ENCODE assay signal across 18 cellular contexts in the genomic region with DNA sequence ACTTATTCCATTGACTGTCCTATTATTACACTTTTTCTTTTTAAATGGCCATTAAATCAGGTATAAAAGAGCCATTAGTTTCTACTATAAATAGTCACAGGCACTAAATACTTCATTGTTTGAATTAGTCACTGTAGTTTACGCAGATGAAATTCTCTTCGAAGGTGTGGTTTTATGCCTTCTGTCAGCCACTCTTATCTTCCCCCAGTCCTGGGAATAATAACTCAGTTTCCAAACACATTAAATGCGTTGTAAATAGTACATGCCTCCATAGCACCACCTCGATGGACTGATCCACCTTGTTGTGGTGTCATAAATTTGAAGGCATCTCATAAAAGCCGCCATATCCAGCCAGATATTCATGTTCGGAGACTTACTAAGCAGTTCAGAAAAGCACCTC.
A peak's percentile ranks its signal among the peaks of the same experiment; 100 is the strongest.
DNase-seq lines count a peak whose midpoint lies in the region; ATAC-seq and TF ChIP-seq lines count a peak whose summit lies in the region.
"Had no signal": no experiment of that assay in that cellular context is flagged by ENCODE, and none has a peak within 500 bp of the region (broad histone marks: within the 10 kb centered on the region; RNA-seq: fewer than 3 reads in every experiment).

No MANE protein-coding gene starts in this region.

- WGBS in SK-N-SH (ENCODE audit: low lambda C conversion rate) = 67% methylated on average over 6 of the region's 6 CpGs

- no peak overlapping the region for H3K4me3 ChIP-seq in SK-N-SH (ENCODE audit: low read depth in 2 of 2, low read length in 1 of 2)
- H3K4me3 ChIP-seq: A549, BLaER1, GM23338 had no signal

- no peaks in the 10 kb centered on the region for H3K79me2 ChIP-seq in SK-N-SH (ENCODE audit: insufficient read depth)

- no peaks in the 10 kb centered on the region for H3K27me3 ChIP-seq in SK-N-SH (ENCODE audit: insufficient read depth)
- H3K27me3 ChIP-seq: BLaER1 had no signal

- DNase-seq in NCI-H748 (lab: John Stamatoyannopoulos, UW; ENCODE audit: unreplicated experiment) (peak; percentile 37), NCI-H748 treated with DMSO at 0.1 percent for 48 hours (lab: John Stamatoyannopoulos, UW) (no peak), SW480 (ENCODE audit: low spot score) (peak; percentile 52), left colon (no peak), RPMI8226 (no peak), SK-N-SH (no peak), NCI-H226 (no peak)
- DNase-seq: Calu3; CD4-positive, alpha-beta memory T cell; DMS79 treated with DMSO at 0.1 percent for 48 hours; GF-D8; HCEC 1CT; HFFc6 had no signal

- intact Hi-C loops in left colon (cut with DNase I, micrococcal nuclease) = no loop called here

- ATAC-seq in left colon = peak; percentile 50
- no peak for ATAC-seq in HG02571 (IDR thresholded peaks at IDR 0.05; ENCODE audit: unreplicated experiment)
- ATAC-seq: A549, GM23338 had no signal

- no peaks in the 10 kb centered on the region for H3K9me2 ChIP-seq in SK-N-SH

- H3K27ac ChIP-seq in SK-N-SH (ENCODE audit: low read depth in 2 of 2, low read length in 1 of 2) = no peak overlapping the region
- H3K27ac ChIP-seq: 22Rv1, A549, BLaER1 had no signal

- TF ChIP-seq EP300 in SK-N-SH (IDR thresholded peaks at IDR 0.05; ENCODE audit: borderline replicate concordance in 1 of 2, low read depth in 1 of 2, low read length in 1 of 2) = no peak

- H3K36me3 ChIP-seq in SK-N-SH (replicated peaks in 1 of 2; ENCODE audit: control insufficient read depth in 1 of 2, insufficient read depth in 2 of 2, low read length in 1 of 2) = no peaks in the 10 kb centered on the region
- H3K36me3 ChIP-seq: BLaER1 had no signal

- no peak overlapping the region for H3K9ac ChIP-seq in SK-N-SH
- H3K9ac ChIP-seq: BLaER1 had no signal

- no peak overlapping the region for H3K4me2 ChIP-seq in SK-N-SH
- H3K4me2 ChIP-seq: A549, BLaER1, GM23338 had no signal

- TF ChIP-seq CTCF in SK-N-SH (IDR thresholded peaks at IDR 0.05) = no peak

- H3F3A ChIP-seq in SK-N-SH (replicated peaks; ENCODE audit: insufficient read depth) = no peaks in the 10 kb centered on the region

- H4K20me1 ChIP-seq in SK-N-SH (ENCODE audit: insufficient read depth) = no peaks in the 10 kb centered on the region
- H4K20me1 ChIP-seq: BLaER1 had no signal

- H3K9me3 ChIP-seq in SK-N-SH = no peaks in the 10 kb centered on the region
- H3K9me3 ChIP-seq: A549, BLaER1 had no signal

- CTCF ChIA-PET in SK-N-SH (lab: Yijun Ruan, JAX) = no interaction called here

- no peak for TF ChIP-seq RAD21 in SK-N-SH (IDR thresholded peaks at IDR 0.05; ENCODE audit: low read length)

- H3K4me1 ChIP-seq in SK-N-SH (ENCODE audit: control insufficient read depth in 1 of 2, insufficient read depth in 2 of 2, low read depth in 1 of 2, low read length in 1 of 2) = peaks cover 3 to 7% of the 10 kb centered on the region in 2 experiments; a peak in 3 of 4 replicates
- H3K4me1 ChIP-seq: BLaER1 had no signal

- H2AFZ ChIP-seq in SK-N-SH (ENCODE audit: low read depth) = no peak overlapping the region

- POLR2A ChIA-PET in SK-N-SH (lab: Yijun Ruan, JAX) = no interaction called here

TF ChIP-seq in SK-N-SH, 30 proteins besides CTCF, POLR2A, EP300 and RAD21:
- no peak for TF ChIP-seq IRF3 (IDR thresholded peaks at IDR 0.05; ENCODE audit: low read depth, low read length)
- TF ChIP-seq RCOR1 (IDR thresholded peaks at IDR 0.05; ENCODE audit: low read length) = no peak
- no peak for TF ChIP-seq NRF1 (IDR thresholded peaks at IDR 0.05; ENCODE audit: low read depth, low read length)
- no peak for TF ChIP-seq CHD2 (IDR thresholded peaks at IDR 0.05; ENCODE audit: low read length, partially characterized antibody)
- no peak for TF ChIP-seq PBX3 (IDR thresholded peaks at IDR 0.05)
- TF ChIP-seq NFIC (IDR thresholded peaks at IDR 0.05; ENCODE audit: borderline replicate concordance) = no peak
- TF ChIP-seq, protein P1, sequence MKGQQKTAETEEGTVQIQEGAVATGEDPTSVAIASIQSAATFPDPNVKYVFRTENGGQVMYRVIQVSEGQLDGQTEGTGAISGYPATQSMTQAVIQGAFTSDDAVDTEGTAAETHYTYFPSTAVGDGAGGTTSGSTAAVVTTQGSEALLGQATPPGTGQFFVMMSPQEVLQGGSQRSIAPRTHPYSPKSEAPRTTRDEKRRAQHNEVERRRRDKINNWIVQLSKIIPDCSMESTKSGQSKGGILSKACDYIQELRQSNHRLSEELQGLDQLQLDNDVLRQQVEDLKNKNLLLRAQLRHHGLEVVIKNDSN (IDR thresholded peaks at IDR 0.05; ENCODE audit: borderline replicate concordance, low read depth) = no peak
- no peak for TF ChIP-seq YY1 (IDR thresholded peaks at IDR 0.05; ENCODE audit: low read depth)
- TF ChIP-seq, protein P2, sequence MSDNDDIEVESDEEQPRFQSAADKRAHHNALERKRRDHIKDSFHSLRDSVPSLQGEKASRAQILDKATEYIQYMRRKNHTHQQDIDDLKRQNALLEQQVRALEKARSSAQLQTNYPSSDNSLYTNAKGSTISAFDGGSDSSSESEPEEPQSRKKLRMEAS (IDR thresholded peaks at IDR 0.05; ENCODE audit: low read depth) = no peak
- TF ChIP-seq SMC3 (IDR thresholded peaks at IDR 0.05; ENCODE audit: low read depth, low read length) = no peak
- TF ChIP-seq EZH2phosphoT487 (IDR thresholded peaks at IDR 0.05; ENCODE audit: borderline replicate concordance, low read depth) = no peak
- TF ChIP-seq TCF12 (IDR thresholded peaks at IDR 0.05) = no peak

Comparison
In these comparisons a context has a peak if more than half of its experiments do, and no peak if none do; other contexts are left out.
1. DNase-seq: peak in NCI-H748 (single experiment) and SW480 (single experiment); none in NCI-H748 treated with DMSO at 0.1 percent for 48 hours (single experiment), left colon (0 of 2), RPMI8226 (single experiment), SK-N-SH (single experiment) and NCI-H226 (single experiment).